Comparison of ENCODE assay signal across 16 cellular contexts in genomic region chr6:56804996-56805395, GRCh38.
DNase-seq lines count a peak whose midpoint lies in the region; ATAC-seq, FAIRE-seq and TF ChIP-seq lines count a peak whose summit lies in the region.
"Had no signal": no experiment of that assay in that cellular context is flagged by ENCODE, and none has a peak within 500 bp of the region (broad histone marks: within the 10 kb centered on the region; RNA-seq: fewer than 3 reads in every experiment).

No MANE protein-coding gene starts in this region.

- no peak overlapping the region for H3K4me3 ChIP-seq in bronchial epithelial cell (ENCODE audit: low read depth, low read length)
- H3K4me3 ChIP-seq: SJCRH30 had no signal

- no peak for ATAC-seq in HG02938 (IDR thresholded peaks at IDR 0.05; ENCODE audit: unreplicated experiment)
- ATAC-seq in HG02571 (IDR thresholded peaks at IDR 0.05; ENCODE audit: unreplicated experiment) = no peak
- ATAC-seq: activated CD4-positive, alpha-beta T cell treated with anti-CD3 and anti-CD28 coated beads for 36 hours; naive thymus-derived CD4-positive, alpha-beta T cell had no signal

- no peak for FAIRE-seq in bronchial epithelial cell (lab: Jason Lieb, UNC)

- no peaks in the 10 kb centered on the region for H3K36me3 ChIP-seq in bronchial epithelial cell (ENCODE audit: control insufficient read depth, insufficient read depth, low read length)
- H3K36me3 ChIP-seq: SJCRH30 had no signal

- peak; percentile 48 for DNase-seq in AG08395 (ENCODE audit: low spot score)
- peak; percentile 57 for DNase-seq in LHCN-M2 (ENCODE audit: low read depth)
- DNase-seq in bronchial epithelial cell (ENCODE audit: low read depth) = peak; percentile 84
- peak; percentile 58 for DNase-seq in kidney glomerular epithelial cell (lab: John Stamatoyannopoulos, UW)
- no peak for DNase-seq in NCI-H510A treated with DMSO at 0.1 percent for 48 hours (lab: John Stamatoyannopoulos, UW)
- DNase-seq in nucleus accumbens (lab: John Stamatoyannopoulos, UW) = no peak
- DNase-seq: activated CD4-positive, alpha-beta T cell treated with anti-CD3 and anti-CD28 coated beads for 36 hours; activated gamma-delta T cell; Karpas-422; naive thymus-derived CD4-positive, alpha-beta T cell; NCI-H345; SJCRH30; stimulated activated CD4-positive, alpha-beta T cell treated with anti-CD3 and anti-CD28 coated beads, Interleukin-1b, Interleukin-23, amount 100 ng/mL, for 48 hours; stimulated activated naive CD4-positive, alpha-beta T cell treated with Interleukin-2 at 50 U/mL for 16 hours had no signal

- no peaks in the 10 kb centered on the region for H3K27me3 ChIP-seq in bronchial epithelial cell (ENCODE audit: control insufficient read depth, insufficient read depth, low read length)
- H3K27me3 ChIP-seq: SJCRH30 had no signal

- TF ChIP-seq CTCF in bronchial epithelial cell (IDR thresholded peaks at IDR 0.05; ENCODE audit: insufficient read depth, low read length, severe bottlenecking) = no peak

Comparison
In these comparisons a context has a peak if more than half of its experiments do, and no peak if none do; other contexts are left out.
1. DNase-seq: peak in AG08395 (single experiment), LHCN-M2 (single experiment), bronchial epithelial cell (single experiment) and kidney glomerular epithelial cell (single experiment); none in NCI-H510A treated with DMSO at 0.1 percent for 48 hours (single experiment) and nucleus accumbens (0 of 56).